8 cellular contexts compared by ENCODE assay signal in genomic region chr1:16904560-16905111, GRCh38. TPM values are rescaled to one million over a fixed set of nuclear protein-coding genes. Genes with fewer than 3 reads are reported as not detected.
DNase-seq lines count a peak whose midpoint lies in the region; TF ChIP-seq lines count a peak whose summit lies in the region.

No MANE protein-coding gene starts in this region.

- TF ChIP-seq CTCF in Loucy (conservative IDR thresholded peaks at IDR 0.05; ENCODE audit: low read length) = no peak
- TF ChIP-seq CTCF in RWPE1 (conservative IDR thresholded peaks at IDR 0.05; ENCODE audit: low read depth) = no peak
- no peak for TF ChIP-seq CTCF in neural progenitor cell (IDR thresholded peaks at IDR 0.05)

- H3K4me1 ChIP-seq in Loucy (ENCODE audit: insufficient read depth, low read length, poor library complexity, severe bottlenecking) (peaks cover 49% of the 10 kb centered on the region), neural progenitor cell (peaks cover 14% of the 10 kb centered on the region), stomach smooth muscle (ENCODE audit: control insufficient read depth, insufficient read depth, low read length) (peaks cover 11% of the 10 kb centered on the region)

- peaks cover 9% of the 10 kb centered on the region for H3K9me3 Mint-ChIP-seq in neural progenitor cell

- H3K9me3 ChIP-seq in Loucy (ENCODE audit: insufficient read depth, low read depth, low read length) = no peaks in the 10 kb centered on the region
- no peaks in the 10 kb centered on the region for H3K9me3 ChIP-seq in neural progenitor cell (ENCODE audit: low read depth)
- no peaks in the 10 kb centered on the region for H3K9me3 ChIP-seq in stomach smooth muscle (ENCODE audit: control insufficient read depth in 2 of 2, low read length in 2 of 2)

- H3K27ac Mint-ChIP-seq in neural progenitor cell = no peak overlapping the region

- H4K20me1 ChIP-seq in Loucy (ENCODE audit: insufficient read depth, low read length, poor library complexity, severe bottlenecking) = no peaks in the 10 kb centered on the region
- H4K20me1 ChIP-seq in neural progenitor cell (ENCODE audit: low read depth) = no peaks in the 10 kb centered on the region

- POLR2A ChIA-PET in RWPE1 (lab: Yijun Ruan, JAX; ENCODE audit: low non-redundant PET) = interaction anchor here (0.9 to 1.0 kb wide), 4 partner anchors 9 to 42 kb away, joined by 3 to 8 read pairs (median 4); partner anchors contain the start of gene RNU1-2

- H3K4me2 ChIP-seq in Loucy (ENCODE audit: low read depth, low read length, poor library complexity, severe bottlenecking) (peak overlapping the region; percentile 91), neural progenitor cell (peak overlapping the region; percentile 71)

- H3K79me2 ChIP-seq in Loucy (ENCODE audit: insufficient read depth, low read length) (no peaks in the 10 kb centered on the region), neural progenitor cell (ENCODE audit: low read depth) (no peaks in the 10 kb centered on the region)

- H3K4me3 Mint-ChIP-seq in neural progenitor cell = no peak overlapping the region

- H3F3A ChIP-seq in Loucy (ENCODE audit: low read depth) (peaks cover 23% of the 10 kb centered on the region), neural progenitor cell (ENCODE audit: low read depth) (peaks cover 31% of the 10 kb centered on the region)

- no peaks in the 10 kb centered on the region for H3K36me3 Mint-ChIP-seq in neural progenitor cell

- DNase-seq in Daoy (ENCODE audit: low read depth) (peak; percentile 100), H7 (peak; percentile 98), RWPE1 (ENCODE audit: low spot score) (peak; percentile 98), foreskin melanocyte (peak; percentile 92), neural progenitor cell (ENCODE audit: low spot score) (peak; percentile 96)
- peak; percentile 99 for DNase-seq in activated effector memory CD4-positive, alpha-beta T cell treated with anti-CD3 and anti-CD28 coated beads, Interleukin-2, amount 50 U/mL, for 16 hours

- H3K27ac ChIP-seq in RWPE1 (peak overlapping the region; percentile 97), neural progenitor cell (peak overlapping the region; percentile 100), stomach smooth muscle (ENCODE audit: low read length) (peak overlapping the region; percentile 100)

- H3K36me3 ChIP-seq in H7 (replicated peaks; ENCODE audit: control insufficient read depth, insufficient read depth, low read length) (no peaks in the 10 kb centered on the region), Loucy (ENCODE audit: insufficient read depth, low read length) (no peaks in the 10 kb centered on the region), neural progenitor cell (no peaks in the 10 kb centered on the region), stomach smooth muscle (ENCODE audit: control insufficient read depth in 2 of 2, insufficient read depth in 2 of 2, low read length in 2 of 2) (no peaks in the 10 kb centered on the region)

- H3K27me3 ChIP-seq in H7 (ENCODE audit: control insufficient read depth, insufficient read depth, low read length) (no peaks in the 10 kb centered on the region), Loucy (ENCODE audit: insufficient read depth, low read length, poor library complexity, severe bottlenecking) (no peaks in the 10 kb centered on the region), neural progenitor cell (no peaks in the 10 kb centered on the region), stomach smooth muscle (ENCODE audit: control insufficient read depth in 1 of 2, insufficient read depth in 2 of 2, low read length in 2 of 2) (no peaks in the 10 kb centered on the region)

- H3K27me3 Mint-ChIP-seq in neural progenitor cell (ENCODE audit: insufficient read depth, low read depth) = no peaks in the 10 kb centered on the region

- H3K9ac ChIP-seq in Loucy (ENCODE audit: low read depth, low read length, poor library complexity, severe bottlenecking) (peak overlapping the region; percentile 92), neural progenitor cell (peak overlapping the region; percentile 99), stomach smooth muscle (ENCODE audit: low read length in 2 of 2) (peak overlapping the region; percentile 97 to 100)

- CTCF ChIA-PET in RWPE1 (lab: Yijun Ruan, JAX) = interaction anchor here (0.6 to 1.0 kb wide), 3 partner anchors 8 to 49 kb away, joined by 3 read pairs; no protein-coding TSS in a partner anchor

- no peaks in the 10 kb centered on the region for H3K9me2 ChIP-seq in Loucy (replicated peaks; ENCODE audit: low read depth, low read length)

- H2AFZ ChIP-seq in Loucy (ENCODE audit: low read length) (peak overlapping the region; percentile 74), neural progenitor cell (replicated peaks) (no peak overlapping the region)

- H3K4me3 ChIP-seq in H7 (ENCODE audit: insufficient read depth, low read depth, low read length) = peak overlapping the region; percentile 51
- peak overlapping the region; percentile 79 for H3K4me3 ChIP-seq in Loucy (ENCODE audit: low read length, poor library complexity, severe bottlenecking)
- H3K4me3 ChIP-seq in neural progenitor cell = peak overlapping the region; percentile 39
- H3K4me3 ChIP-seq in stomach smooth muscle (ENCODE audit: low read length in 2 of 2) = peak overlapping the region; percentile 85 to 89

- peaks cover 17% of the 10 kb centered on the region for H3K4me1 Mint-ChIP-seq in neural progenitor cell

RNA-seq across cellular contexts. Expression of gene RNU1-2, which starts 8.9 kb away (rescaled TPM):
- total RNA-seq in Daoy (2014; rRNA removed; shearing (Covaris generic)) = 306 and 832 TPM in 2 replicates
- under 0.01 TPM in 2 replicates for total RNA-seq in H7 (2014; rRNA removed; shearing (Covaris generic))
- under 0.01 TPM in 2 replicates for total RNA-seq in neural progenitor cell (ENCODE audit: low replicate concordance)

RNA-seq across cellular contexts. Expression of gene CROCC, which starts 17.1 kb away (rescaled TPM):
- total RNA-seq in Daoy (2014; rRNA removed; shearing (Covaris generic)) = 30.6 and 31.3 TPM in 2 replicates
- total RNA-seq in H7 (2014; rRNA removed; shearing (Covaris generic)) = 59.5 and 92.3 TPM in 2 replicates
- total RNA-seq in neural progenitor cell (ENCODE audit: low replicate concordance) = 15.2 and 76.7 TPM in 2 replicates

Comparison
In these comparisons a context has a peak if more than half of its experiments do, and no peak if none do; other contexts are left out.
1. Peak in every context shown above with its lines: DNase-seq, H3K4me3 ChIP-seq and H3K27ac ChIP-seq.
2. RNA of gene RNU1-2, which starts 8.9 kb away (total RNA-seq): 306 to 832 TPM in Daoy; under 0.01 TPM in H7 and under 0.01 TPM in neural progenitor cell; every median in the first group is over 100 times any median in the second.